ENCODE assay signal across 10 cellular contexts in genomic region chr3:109275702-109276293, GRCh38. TPM values are rescaled to one million over a fixed set of nuclear protein-coding genes. Genes with fewer than 3 reads are reported as not detected.
A peak's percentile ranks its signal among the peaks of the same experiment; 100 is the strongest.
DNase-seq lines count a peak whose midpoint lies in the region; ATAC-seq and TF ChIP-seq lines count a peak whose summit lies in the region.
"Had no signal": no experiment of that assay in that cellular context is flagged by ENCODE, and none has a peak within 500 bp of the region (broad histone marks: within the 10 kb centered on the region; RNA-seq: fewer than 3 reads in every experiment).

No MANE protein-coding gene starts in this region.

- H3K27me3 ChIP-seq in AG04450 (ENCODE audit: control insufficient read depth, insufficient read depth, low read length) (no peaks in the 10 kb centered on the region), gastrocnemius medialis (no peaks in the 10 kb centered on the region)
- H3K27me3 ChIP-seq: upper lobe of left lung had no signal

- intact Hi-C loops in gastrocnemius medialis (cut with DNase I; ENCODE audit: low total_unique reads), result no loop called here

- DNase-seq in AG04450 (ENCODE audit: low read depth, low spot score), result peak; percentile 2
- no peak for DNase-seq in GM12864 (ENCODE audit: low read depth)
- DNase-seq in RWPE1 (ENCODE audit: low spot score), result peak; percentile 23
- peak; percentile 51 for DNase-seq in fibroblast of peridontal ligament (ENCODE audit: extremely low read depth)
- peak; percentile 58 for DNase-seq in retina
- DNase-seq in NCI-H1436 treated with DMSO at 0.1 percent for 48 hours (lab: John Stamatoyannopoulos, UW), result no peak
- no peak for DNase-seq in gastrocnemius medialis
- DNase-seq in DMS79 (lab: John Stamatoyannopoulos, UW), result no peak

- in situ Hi-C loops in gastrocnemius medialis (cut with MboI; ENCODE audit: low sequenced_read_pairs in 4 of 4), result no loop called here

- CTCF ChIA-PET in AG04450 (lab: Charles Lee) (interaction anchor here (0.7 to 1.5 kb wide), 7 partner anchors 8 to 1931 kb away, joined by 3 to 9 read pairs (median 4); no protein-coding TSS in a partner anchor), RWPE1 (lab: Yijun Ruan, JAX) (interaction anchor here (0.5 to 0.9 kb wide), 8 partner anchors 9 to 723 kb away, joined by 3 to 8 read pairs (median 4); no protein-coding TSS in a partner anchor)

- no peak overlapping the region for H3K27ac ChIP-seq in AG04450 (ENCODE audit: low read depth, low read length)
- no peak overlapping the region for H3K27ac ChIP-seq in RWPE1
- H3K27ac ChIP-seq in gastrocnemius medialis, result no peak overlapping the region
- H3K27ac ChIP-seq: upper lobe of left lung had no signal

- H3K4me3 ChIP-seq in AG04450 (ENCODE audit: low read depth, low read length), result no peak overlapping the region
- H3K4me3 ChIP-seq in GM12864 (ENCODE audit: low read depth, low read length), result no peak overlapping the region
- no peak overlapping the region for H3K4me3 ChIP-seq in gastrocnemius medialis
- H3K4me3 ChIP-seq: upper lobe of left lung had no signal

- POLR2A ChIA-PET in AG04450 (lab: Yijun Ruan, JAX), result no interaction called here
- POLR2A ChIA-PET in RWPE1 (lab: Yijun Ruan, JAX; ENCODE audit: low non-redundant PET), result no interaction called here

- H3K9me3 ChIP-seq in AG04450 (ENCODE audit: control insufficient read depth, insufficient read depth, low read length), result no peaks in the 10 kb centered on the region
- no peaks in the 10 kb centered on the region for H3K9me3 ChIP-seq in gastrocnemius medialis
- H3K9me3 ChIP-seq: upper lobe of left lung had no signal

- no peaks in the 10 kb centered on the region for H3K4me1 ChIP-seq in gastrocnemius medialis
- H3K4me1 ChIP-seq: upper lobe of left lung had no signal

- ATAC-seq in gastrocnemius medialis, result no peak

- TF ChIP-seq CTCF in AG04450 (IDR thresholded peaks at IDR 0.05; ENCODE audit: low read depth, low read length), result peak; percentile 74
- TF ChIP-seq CTCF in GM12864 (IDR thresholded peaks at IDR 0.05; ENCODE audit: low read depth, low read length, missing control alignments), result peak; percentile 17
- TF ChIP-seq CTCF in RWPE1 (conservative IDR thresholded peaks at IDR 0.05; ENCODE audit: low read depth), result peak; percentile 64
- no peak for TF ChIP-seq CTCF in gastrocnemius medialis (IDR thresholded peaks at IDR 0.05 in 4 of 5, conservative IDR thresholded peaks at IDR 0.05 in 1 of 5)

- no peaks in the 10 kb centered on the region for H3K36me3 ChIP-seq in gastrocnemius medialis
- H3K36me3 ChIP-seq: upper lobe of left lung had no signal

- no peak for TF ChIP-seq POLR2A in gastrocnemius medialis (IDR thresholded peaks at IDR 0.05)

RNA-seq across cellular contexts. Expression of gene DPPA2, which starts 40.5 kb away (rescaled TPM):
- not detected in 2 replicates for polyA plus RNA-seq in AG04450 (2011; rRNA removed)
- polyA minus RNA-seq in AG04450 (2011; rRNA and poly(A)+ RNA removed), result not detected in 2 replicates
- not detected for total RNA-seq in gastrocnemius medialis
- total RNA-seq: frontal cortex, upper lobe of left lung had no signal

Comparison
In these comparisons a context has a peak if more than half of its experiments do, and no peak if none do; other contexts are left out.
1. DNase-seq: peak in AG04450 (single experiment), RWPE1 (single experiment), fibroblast of peridontal ligament (single experiment) and retina (single experiment); none in GM12864 (single experiment), NCI-H1436 treated with DMSO at 0.1 percent for 48 hours (single experiment), gastrocnemius medialis (0 of 2) and DMS79 (single experiment).
2. CTCF ChIP-seq: peak in AG04450 (single experiment), GM12864 (single experiment) and RWPE1 (single experiment); none in gastrocnemius medialis (0 of 5).